In the genomic region with DNA sequence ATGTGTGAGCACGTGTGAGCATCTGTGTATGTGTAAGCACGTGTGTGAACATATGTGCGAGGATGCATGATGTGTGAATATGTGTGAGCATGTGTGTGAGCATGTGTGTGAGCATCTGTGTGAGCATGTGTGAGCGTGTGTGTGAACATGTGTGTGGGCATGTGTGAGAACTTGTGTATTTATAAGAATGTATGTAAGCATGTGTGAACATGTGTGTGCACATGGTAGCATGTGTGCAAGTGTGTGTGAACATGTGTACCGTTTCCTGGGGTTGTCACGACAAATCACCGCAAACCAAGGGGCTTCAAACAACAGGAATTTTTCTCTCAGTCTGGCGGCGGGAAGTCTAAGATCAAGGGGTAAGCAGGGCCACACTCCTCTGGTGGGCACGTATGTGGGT, we compare ENCODE assay signal across 32 cellular contexts.
"Had no signal": no experiment of that assay in that cellular context is flagged by ENCODE, and none has a peak within 500 bp of the region (broad histone marks: within the 10 kb centered on the region; RNA-seq: fewer than 3 reads in every experiment).

No MANE protein-coding gene starts in this region.

- H3K4me3 ChIP-seq: ascending aorta, cardiac muscle cell had no signal

- H3K27ac ChIP-seq: ascending aorta, cardiac muscle cell, VCaP had no signal

- DNase-seq: activated B cell treated with CpG ODN at 0.5 μM for 24 hours; activated CD4-positive, alpha-beta memory T cell treated with anti-CD3 and anti-CD28 coated beads for 36 hours; activated CD4-positive, alpha-beta T cell treated with anti-CD3 and anti-CD28 coated beads for 4 hours; activated CD4-positive, alpha-beta T cell treated with anti-CD3 and anti-CD28 coated beads, Interleukin-2, amount 10 ng/mL, durations not matched to agents 24 days and 14 days; activated CD4-positive, alpha-beta T cell treated with anti-CD3 and anti-CD28 coated beads, Interleukin-2, amount 50 U/mL, for 1 hour; activated CD4-positive, alpha-beta T cell treated with anti-CD3 and anti-CD28 coated beads, Interleukin-2, amount 50 U/mL, for 4 hours; activated CD4-positive, CD25-positive, alpha-beta regulatory T cell treated with anti-CD3 and anti-CD28 coated beads, Interleukin-2, amount 50 U/mL, for 72 hours; activated CD8-positive, alpha-beta memory T cell treated with anti-CD3 and anti-CD28 coated beads, Interleukin-2, amount 50 U/mL, for 4 hours; activated CD8-positive, alpha-beta T cell treated with anti-CD3 and anti-CD28 coated beads for 36 hours; activated effector memory CD4-positive, alpha-beta T cell treated with anti-CD3 and anti-CD28 coated beads, Interleukin-2, amount 50 U/mL, for 16 hours; activated gamma-delta T cell treated with Interleukin-2 at 50 U/mL for 16 hours; activated naive CD4-positive, alpha-beta T cell; activated naive CD4-positive, alpha-beta T cell treated with anti-CD3 and anti-CD28 coated beads for 36 hours; activated naive CD4-positive, alpha-beta T cell treated with anti-CD3 and anti-CD28 coated beads, Interleukin-2, amount 50 U/mL, for 16 hours; activated naive CD8-positive, alpha-beta T cell treated with anti-CD3 and anti-CD28 coated beads for 36 hours; activated T-cell treated with anti-CD3 and anti-CD28 coated beads for 4 hours; activated T-cell treated with anti-CD3 and anti-CD28 coated beads, Interleukin-2, amount 50 U/mL, for 1 hour; activated T-cell treated with anti-CD3 and anti-CD28 coated beads, Interleukin-2, amount 50 U/mL, for 4 hours; activated T-cell treated with anti-CD3 and anti-CD28 coated beads, Interleukin-2, amount 50 U/mL, for 72 hours; amygdala; anterior cingulate cortex; caudate nucleus; cerebellar nuclear complex; T-helper 1 cell; T-helper 2 cell; T-helper 9 cell had no signal

- H3K9me3 ChIP-seq: ascending aorta had no signal

- FAIRE-seq: TTC549 had no signal

- H3K36me3 ChIP-seq: ascending aorta, cardiac muscle cell had no signal

- H3K4me1 ChIP-seq: ascending aorta had no signal

- H3K27me3 ChIP-seq: ascending aorta, cardiac muscle cell had no signal

- ATAC-seq: activated CD8-positive, alpha-beta T cell treated with anti-CD3 and anti-CD28 coated beads for 36 hours; activated naive CD4-positive, alpha-beta T cell treated with anti-CD3 and anti-CD28 coated beads, Interleukin-2, amount 50 U/mL, for 72 hours; activated T-cell treated with anti-CD3 and anti-CD28 coated beads, Interleukin-2, amount 50 U/mL, for 4 hours; activated T-cell treated with anti-CD3 and anti-CD28 coated beads, Interleukin-2, amount 50 U/mL, for 72 hours; activated T-helper 17 cell treated with anti-CD3 and anti-CD28 coated beads, Interleukin-2, amount 50 U/mL, for 72 hours had no signal
